23 cellular contexts compared by ENCODE assay signal in genomic region chr6:144077881-144078280, GRCh38.
"Had no signal": no experiment of that assay in that cellular context is flagged by ENCODE, and none has a peak within 500 bp of the region (broad histone marks: within the 10 kb centered on the region; RNA-seq: fewer than 3 reads in every experiment).

No MANE protein-coding gene starts in this region.

- H3K27me3 ChIP-seq: SJCRH30 had no signal

- H3K4me3 ChIP-seq: SJCRH30 had no signal

- ATAC-seq: Panc1, PC-3, Right ventricle myocardium inferior, SK-N-SH treated with all-trans-retinoic acid at 6 μM for 48 hours had no signal

- H3K9me3 ChIP-seq: SJCRH30 had no signal

- H3K27ac ChIP-seq: SJCRH30 had no signal

- DNase-seq: Kasumi-1, KG1, MV-4-11, NCI-H1048, NCI-H1105, NCI-H1417, NCI-H1436 treated with DMSO at 0.1 percent for 48 hours, NCI-H1694, NCI-H187 treated with DMSO at 0.1 percent for 48 hours, NCI-H2029 treated with DMSO at 0.1 percent for 48 hours, NCI-H2171 treated with DMSO at 0.1 percent for 48 hours, NCI-H345, NCI-H446 treated with DMSO at 0.1 percent for 48 hours, NCI-H510A treated with DMSO at 0.1 percent for 48 hours, NCI-H526 treated with DMSO at 0.1 percent for 48 hours, NCI-H748 treated with DMSO at 0.1 percent for 48 hours, PC-3, SHP77 treated with DMSO at 0.1 percent for 48 hours, SJCRH30, T-helper 1 cell had no signal

- H3K4me1 ChIP-seq: SJCRH30 had no signal

- H3K36me3 ChIP-seq: SJCRH30 had no signal
